8 cellular contexts compared by ENCODE assay signal in the genomic region with DNA sequence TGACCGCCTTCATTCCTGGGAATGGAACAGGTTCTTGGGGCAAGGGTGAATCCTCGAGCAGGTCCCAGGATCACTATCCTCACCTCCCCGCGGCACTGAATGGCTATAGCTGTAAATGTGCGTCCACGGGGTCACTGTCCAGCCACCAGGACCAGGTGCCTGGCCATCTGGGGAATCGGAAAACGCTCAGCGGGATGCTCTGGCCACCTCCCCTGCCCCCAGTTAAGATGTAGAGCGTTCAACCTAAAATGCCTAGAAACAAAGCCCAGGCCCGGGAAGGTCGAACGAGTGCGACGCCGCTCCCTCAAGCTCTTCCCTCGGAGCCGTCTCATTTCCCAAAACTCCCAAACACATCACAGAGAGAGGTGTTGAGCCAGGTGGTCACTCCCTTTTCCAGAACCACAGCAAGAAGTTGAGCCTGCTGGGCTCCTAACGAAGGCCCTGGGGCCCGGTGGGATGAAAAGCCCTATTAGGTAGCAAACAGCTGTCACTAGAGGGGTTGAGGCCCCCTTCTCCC. TPM values are rescaled to one million over a fixed set of nuclear protein-coding genes. Genes with fewer than 3 reads are reported as not detected.
DNase-seq lines count a peak whose midpoint lies in the region; ATAC-seq and TF ChIP-seq lines count a peak whose summit lies in the region.

No MANE protein-coding gene starts in this region.

- H3K4me3 ChIP-seq in liver (ENCODE audit: low read depth in 1 of 3, low read length in 3 of 3), result peak overlapping the region; percentile 80 to 95 (median 92)
- H3K4me3 ChIP-seq in thymus (ENCODE audit: low read length), result peak overlapping the region; percentile 82

- BruUV-seq in MCF 10A (replicated peaks; lab: Mats Ljungman, UMichigan), result TSS peak; percentile 70

- peaks cover 11% of the 10 kb centered on the region for H3K36me3 Mint-ChIP-seq in activated CD4-positive, alpha-beta T cell treated with anti-CD3 and anti-CD28 coated beads for 36 hours (ENCODE audit: low read depth)
- H3K36me3 Mint-ChIP-seq in MCF 10A (ENCODE audit: insufficient read depth, unreplicated experiment), result peaks cover 5% of the 10 kb centered on the region

- no peak for TF ChIP-seq CTCF in MCF 10A (IDR thresholded peaks at IDR 0.05; ENCODE audit: unreplicated experiment)
- TF ChIP-seq CTCF in liver (IDR thresholded peaks at IDR 0.05; ENCODE audit: low read depth, low read length, missing input control), result no peak

- H3K4me1 ChIP-seq in liver (ENCODE audit: control insufficient read depth in 4 of 4, insufficient read depth in 4 of 4, low read length in 3 of 4) (peaks cover 18 to 54% (median 44%) of the 10 kb centered on the region in 4 donors), thymus (ENCODE audit: control insufficient read depth, insufficient read depth, low read length) (peaks cover 29% of the 10 kb centered on the region)

- peak overlapping the region; percentile 87 for H3K4me3 Mint-ChIP-seq in activated CD4-positive, alpha-beta T cell treated with anti-CD3 and anti-CD28 coated beads for 36 hours
- H3K4me3 Mint-ChIP-seq in MCF 10A (ENCODE audit: unreplicated experiment), result peak overlapping the region; percentile 87

- H3K27me3 Mint-ChIP-seq in activated CD4-positive, alpha-beta T cell treated with anti-CD3 and anti-CD28 coated beads for 36 hours, result no peaks in the 10 kb centered on the region
- H3K27me3 Mint-ChIP-seq in MCF 10A (ENCODE audit: insufficient read depth, unreplicated experiment), result no peaks in the 10 kb centered on the region

- WGBS in liver, result 3% methylated on average over 20 of the region's 20 CpGs
- 6% methylated on average over 20 of the region's 20 CpGs for WGBS in thymus

- H3K9me3 ChIP-seq in liver (ENCODE audit: control insufficient read depth in 4 of 4, low read length in 3 of 4) (no peaks in the 10 kb centered on the region), thymus (ENCODE audit: control insufficient read depth) (no peaks in the 10 kb centered on the region)

- no peaks in the 10 kb centered on the region for H3K9me3 Mint-ChIP-seq in activated CD4-positive, alpha-beta T cell treated with anti-CD3 and anti-CD28 coated beads for 36 hours (ENCODE audit: low read depth)
- H3K9me3 Mint-ChIP-seq in MCF 10A (ENCODE audit: unreplicated experiment), result no peaks in the 10 kb centered on the region

- no peak for TF ChIP-seq RAD21 in liver (IDR thresholded peaks at IDR 0.05)

- no peak for ATAC-seq in activated CD4-positive, alpha-beta T cell treated with anti-CD3 and anti-CD28 coated beads for 36 hours
- ATAC-seq in HG02588 (IDR thresholded peaks at IDR 0.05; ENCODE audit: unreplicated experiment), result no peak

- H3K36me3 ChIP-seq in liver (ENCODE audit: control insufficient read depth in 4 of 4, insufficient read depth in 3 of 4, low read depth in 1 of 4, low read length in 3 of 4), result no peaks in the 10 kb centered on the region
- peaks cover 16% of the 10 kb centered on the region for H3K36me3 ChIP-seq in thymus (ENCODE audit: control insufficient read depth, insufficient read depth)

- peak overlapping the region; percentile 85 to 95 for H3K27ac ChIP-seq in liver (ENCODE audit: low read depth in 1 of 2, low read length in 2 of 2)
- peak overlapping the region; percentile 92 for H3K27ac ChIP-seq in thymus (ENCODE audit: low read depth)

- CTCF ChIA-PET in activated CD4-positive, alpha-beta T cell treated with anti-CD3 and anti-CD28 coated beads for 36 hours (lab: Charles Lee), result interaction anchor here (0.7 to 4.7 kb wide), 8 partner anchors 14 to 72 kb away, joined by 3 to 61 read pairs (median 6); partner anchors contain the start of gene RNPEPL1
- CTCF ChIA-PET in MCF 10A (lab: Yijun Ruan, JAX), result interaction anchor here (0.6 to 4.3 kb wide), 6 partner anchors 20 to 457 kb away, joined by 3 to 28 read pairs (median 4); no protein-coding TSS in a partner anchor

- H3K9ac ChIP-seq in liver (ENCODE audit: low read depth in 1 of 2, low read length in 2 of 2), result peak overlapping the region; percentile 94 to 99

- peaks cover 38% of the 10 kb centered on the region for H3K4me1 Mint-ChIP-seq in activated CD4-positive, alpha-beta T cell treated with anti-CD3 and anti-CD28 coated beads for 36 hours
- peaks cover 38% of the 10 kb centered on the region for H3K4me1 Mint-ChIP-seq in MCF 10A (ENCODE audit: insufficient read depth, unreplicated experiment)

- H3K27me3 ChIP-seq in liver (ENCODE audit: control insufficient read depth in 4 of 4, insufficient read depth in 4 of 4, low read length in 3 of 4) (no peaks in the 10 kb centered on the region), thymus (ENCODE audit: control insufficient read depth, insufficient read depth) (no peaks in the 10 kb centered on the region)

- POLR2A ChIA-PET in activated CD4-positive, alpha-beta T cell treated with anti-CD3 and anti-CD28 coated beads for 36 hours (lab: Charles Lee), result interaction anchor here (1.4 to 2.7 kb wide), 4 partner anchors 12 to 25 kb away, joined by 5 to 34 read pairs (median 10); partner anchors contain the start of gene DUSP28
- POLR2A ChIA-PET in MCF 10A (lab: Yijun Ruan, JAX), result interaction anchor here (0.6 to 8.0 kb wide), 14 partner anchors 8 to 1308 kb away, joined by 3 to 275 read pairs (median 5); partner anchors contain the start of genes ANKMY1, DTYMK, DUSP28 and HDLBP

- no peak for DNase-seq in activated CD4-positive, alpha-beta T cell treated with anti-CD3 and anti-CD28 coated beads for 36 hours
- no peak for DNase-seq in activated CD4-positive, alpha-beta T cell treated with anti-CD3 and anti-CD28 coated beads for 4 hours
- DNase-seq in MCF 10A (ENCODE audit: unreplicated experiment) (no peak), GM19238 (ENCODE audit: insufficient read length, low spot score) (no peak), RKO (ENCODE audit: low spot score) (no peak)

- peak overlapping the region; percentile 85 for H3K27ac Mint-ChIP-seq in activated CD4-positive, alpha-beta T cell treated with anti-CD3 and anti-CD28 coated beads for 36 hours
- peak overlapping the region; percentile 94 for H3K27ac Mint-ChIP-seq in MCF 10A (ENCODE audit: low read depth, unreplicated experiment)

- intact Hi-C loops in activated CD4-positive, alpha-beta T cell treated with anti-CD3 and anti-CD28 coated beads for 36 hours (cut with DNase I, micrococcal nuclease), result loop anchor here (1.0 kb wide), 14 partner anchors 19 to 1025 kb away; partner anchors contain the start of genes DUSP28 (in 1 of the 2), FARP2 (in 1 of the 2), GPC1 (in 1 of the 2) and HDLBP (in 1 of the 2)
- intact Hi-C loops in MCF 10A (cut with micrococcal nuclease), result loop anchor here (2.0 kb wide), 1 partner anchor 19 kb away; no protein-coding TSS in a partner anchor

TF ChIP-seq in liver, 16 proteins besides CTCF, POLR2A, EP300 and RAD21:
- TF ChIP-seq HNF4A (conservative IDR thresholded peaks at IDR 0.05), result no peak
- TF ChIP-seq NR2F2 (IDR thresholded peaks at IDR 0.05), result no peak
- no peak for TF ChIP-seq GABPA (IDR thresholded peaks at IDR 0.05 in 1 of 2, conservative IDR thresholded peaks at IDR 0.05 in 1 of 2)
- TF ChIP-seq YY1 (IDR thresholded peaks at IDR 0.05), result no peak
- no peak for TF ChIP-seq ATF3 (IDR thresholded peaks at IDR 0.05)
- TF ChIP-seq FOXA1 (IDR thresholded peaks at IDR 0.05), result no peak
- TF ChIP-seq SP1 (IDR thresholded peaks at IDR 0.05), result no peak

RNA-seq across cellular contexts. Expression of gene CAPN10, which starts 0.8 kb away (rescaled TPM):
- 10 to 100 TPM; 22.1 to 30.2 TPM for total RNA-seq in activated CD4-positive, alpha-beta T cell treated with anti-CD3 and anti-CD28 coated beads for 36 hours
- total RNA-seq in MCF 10A (2022) (27.6 and 35.2 TPM in 2 replicates), liver (10 to 100 TPM in 1 of 2 donors, 1 to 10 TPM in 1; 5.3 to 11.3 TPM)
- polyA plus RNA-seq in liver (1 to 10 TPM; 4.8 to 7.6 TPM), thymus (67.0 TPM)

RNA-seq across cellular contexts. Expression of gene RNPEPL1, which starts 17.5 kb away (rescaled TPM):
- 10 to 100 TPM; 35.7 to 43.8 TPM for total RNA-seq in activated CD4-positive, alpha-beta T cell treated with anti-CD3 and anti-CD28 coated beads for 36 hours
- total RNA-seq in MCF 10A (2022) (31.5 and 33.7 TPM in 2 replicates), liver (10 to 100 TPM; 26.1 to 32.8 TPM)
- polyA plus RNA-seq in liver (10 to 100 TPM; 24.8 to 43.9 TPM), thymus (109 TPM)

RNA-seq across cellular contexts. Expression of gene DUSP28, which starts 25.6 kb away (rescaled TPM):
- 1 to 10 TPM; 3.3 to 5.0 TPM for total RNA-seq in activated CD4-positive, alpha-beta T cell treated with anti-CD3 and anti-CD28 coated beads for 36 hours
- total RNA-seq in MCF 10A (2022), result 3.8 and 5.2 TPM in 2 replicates
- total RNA-seq in liver, result 1 to 10 TPM; 1.9 to 3.5 TPM
- polyA plus RNA-seq in liver, result 1 to 10 TPM; 2.4 to 4.1 TPM
- 9.0 TPM for polyA plus RNA-seq in thymus

RNA-seq across cellular contexts. Expression of gene ANKMY1, which starts 28.0 kb away (rescaled TPM):
- 10 to 100 TPM; 20.7 to 24.0 TPM for total RNA-seq in activated CD4-positive, alpha-beta T cell treated with anti-CD3 and anti-CD28 coated beads for 36 hours
- total RNA-seq in MCF 10A (2022) (19.5 and 22.2 TPM in 2 replicates), liver (10 to 100 TPM in 1 of 2 donors, 1 to 10 TPM in 1; 5.4 to 12.8 TPM)
- polyA plus RNA-seq in liver (1 to 10 TPM; 2.5 to 3.0 TPM), thymus (10.3 TPM)

RNA-seq across cellular contexts. Expression of gene GPR35, which starts 39.5 kb away (rescaled TPM):
- 1 to 10 TPM; 3.6 to 4.1 TPM for total RNA-seq in activated CD4-positive, alpha-beta T cell treated with anti-CD3 and anti-CD28 coated beads for 36 hours
- total RNA-seq in MCF 10A (2022) (0.42 and 0.81 TPM in 2 replicates), liver (1 to 10 TPM in 1 of 2 donors, under 1 TPM in 1; 0.50 to 2.4 TPM)
- polyA plus RNA-seq in liver (under 1 TPM; 0.30 to 0.38 TPM), thymus (21.8 TPM)
